Comparison of ENCODE assay signal across 1 cellular context in the genomic region with DNA sequence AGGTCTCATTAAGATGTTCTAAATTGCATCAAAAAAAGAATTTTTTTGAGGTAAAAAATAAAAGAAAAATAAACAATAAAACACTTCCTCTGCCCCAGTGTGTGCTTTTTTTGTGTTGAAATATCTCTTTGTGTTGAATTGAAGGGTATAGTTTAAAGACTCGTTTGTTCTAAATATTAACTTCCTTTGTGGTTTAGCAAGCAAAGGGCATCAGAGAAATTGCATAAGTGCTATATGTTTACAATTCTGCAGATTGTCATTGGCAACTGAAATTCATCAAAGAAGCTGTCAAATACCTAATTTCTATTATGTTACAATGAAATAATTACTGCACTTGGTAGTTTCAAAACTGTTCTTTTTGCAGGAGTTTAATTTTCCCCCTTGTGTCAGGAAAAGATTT.
TF ChIP-seq lines count a peak whose summit lies in the region.

No MANE protein-coding gene starts in this region.

TF ChIP-seq in HepG2, 621 proteins besides CTCF, POLR2A, EP300 and RAD21 (continued from another document and continues in another):
- TF ChIP-seq, protein P1, sequence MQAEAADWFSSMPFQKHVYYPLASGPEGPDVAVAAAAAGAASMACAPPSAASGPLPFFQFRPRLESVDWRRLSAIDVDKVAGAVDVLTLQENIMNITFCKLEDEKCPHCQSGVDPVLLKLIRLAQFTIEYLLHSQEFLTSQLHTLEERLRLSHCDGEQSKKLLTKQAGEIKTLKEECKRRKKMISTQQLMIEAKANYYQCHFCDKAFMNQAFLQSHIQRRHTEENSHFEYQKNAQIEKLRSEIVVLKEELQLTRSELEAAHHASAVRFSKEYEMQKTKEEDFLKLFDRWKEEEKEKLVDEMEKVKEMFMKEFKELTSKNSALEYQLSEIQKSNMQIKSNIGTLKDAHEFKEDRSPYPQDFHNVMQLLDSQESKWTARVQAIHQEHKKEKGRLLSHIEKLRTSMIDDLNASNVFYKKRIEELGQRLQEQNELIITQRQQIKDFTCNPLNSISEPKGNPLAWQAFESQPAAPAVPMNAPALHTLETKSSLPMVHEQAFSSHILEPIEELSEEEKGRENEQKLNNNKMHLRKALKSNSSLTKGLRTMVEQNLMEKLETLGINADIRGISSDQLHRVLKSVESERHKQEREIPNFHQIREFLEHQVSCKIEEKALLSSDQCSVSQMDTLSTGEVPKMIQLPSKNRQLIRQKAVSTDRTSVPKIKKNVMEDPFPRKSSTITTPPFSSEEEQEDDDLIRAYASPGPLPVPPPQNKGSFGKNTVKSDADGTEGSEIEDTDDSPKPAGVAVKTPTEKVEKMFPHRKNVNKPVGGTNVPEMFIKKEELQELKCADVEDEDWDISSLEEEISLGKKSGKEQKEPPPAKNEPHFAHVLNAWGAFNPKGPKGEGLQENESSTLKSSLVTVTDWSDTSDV (CRISPR knock-in tag; IDR thresholded peaks at IDR 0.05) = no peak
- TF ChIP-seq NFIC (IDR thresholded peaks at IDR 0.05; ENCODE audit: low read length) (peak; percentile 25; the same call in 1 of the 2 replicates), TBP (CRISPR knock-in tag; IDR thresholded peaks at IDR 0.05) (no peak), ZNF383 (CRISPR knock-in tag; IDR thresholded peaks at IDR 0.05; ENCODE audit: borderline replicate concordance) (no peak), TCF7 (IDR thresholded peaks at IDR 0.05; ENCODE audit: low read depth) (peak; percentile 67), TOE1 (CRISPR knock-in tag; IDR thresholded peaks at IDR 0.05) (no peak), ELF3 (CRISPR knock-in tag; IDR thresholded peaks at IDR 0.05) (no peak), FOXA3 (CRISPR knock-in tag; IDR thresholded peaks at IDR 0.05) (peak; percentile 44; the same call in 1 of the 2 replicates), ZNF713 (CRISPR knock-in tag; IDR thresholded peaks at IDR 0.05) (no peak), MBNL3 (CRISPR knock-in tag; conservative IDR thresholded peaks at IDR 0.05) (no peak), SOX6 (IDR thresholded peaks at IDR 0.05) (no peak), SOX6 (CRISPR knock-in tag; IDR thresholded peaks at IDR 0.05) (peak; percentile 32; the same call in 1 of the 2 replicates), ZNF772 (CRISPR knock-in tag; IDR thresholded peaks at IDR 0.05) (no peak), ZNF251 (CRISPR knock-in tag; IDR thresholded peaks at IDR 0.05) (no peak), SMARCC2 (IDR thresholded peaks at IDR 0.05) (no peak), ZSCAN9 (CRISPR knock-in tag; IDR thresholded peaks at IDR 0.05; ENCODE audit: borderline replicate concordance) (no peak), SIN3B (IDR thresholded peaks at IDR 0.05; ENCODE audit: low read length) (no peak), NFE2L2 (IDR thresholded peaks at IDR 0.05; ENCODE audit: low read length) (no peak), FOXJ3 (CRISPR knock-in tag; IDR thresholded peaks at IDR 0.05; ENCODE audit: borderline replicate concordance) (no peak), ZNF101 (CRISPR knock-in tag; IDR thresholded peaks at IDR 0.05; ENCODE audit: borderline replicate concordance, low read depth) (no peak), FOXP1 (IDR thresholded peaks at IDR 0.05) (no peak), FOXP1 (CRISPR knock-in tag; IDR thresholded peaks at IDR 0.05) (0 out of 2 replicates have a peak, but pooled peaks have one; percentile 48), MIER2 (CRISPR knock-in tag; IDR thresholded peaks at IDR 0.05) (no peak), ZNF441 (CRISPR knock-in tag; IDR thresholded peaks at IDR 0.05; ENCODE audit: borderline replicate concordance) (no peak), IRX3 (CRISPR knock-in tag; IDR thresholded peaks at IDR 0.05; ENCODE audit: borderline replicate concordance, low read depth) (no peak), NR2F2 (IDR thresholded peaks at IDR 0.05; ENCODE audit: borderline replicate concordance, low read depth) (no peak), CEBPB (IDR thresholded peaks at IDR 0.05; ENCODE audit: borderline replicate concordance, low read depth, low read length) (peak; percentile 66; the same call in 1 of the 2 replicates), SNRNP70 (IDR thresholded peaks at IDR 0.05; ENCODE audit: low read depth, low read length) (no peak), NCOA2 (CRISPR knock-in tag; IDR thresholded peaks at IDR 0.05) (peak; percentile 47; the same call in 1 of the 2 replicates), PRPF4 (IDR thresholded peaks at IDR 0.05; ENCODE audit: low read depth, low read length, poor library complexity, severe bottlenecking) (no peak), GATAD2A (CRISPR knock-in tag; IDR thresholded peaks at IDR 0.05) (peak; percentile 29; the same call in 1 of the 2 replicates), ZBTB7B (CRISPR knock-in tag; IDR thresholded peaks at IDR 0.05) (no peak), TBL1XR1 (IDR thresholded peaks at IDR 0.05; ENCODE audit: borderline replicate concordance, low read length, partially characterized antibody) (no peak)
- TF ChIP-seq, protein P2, sequence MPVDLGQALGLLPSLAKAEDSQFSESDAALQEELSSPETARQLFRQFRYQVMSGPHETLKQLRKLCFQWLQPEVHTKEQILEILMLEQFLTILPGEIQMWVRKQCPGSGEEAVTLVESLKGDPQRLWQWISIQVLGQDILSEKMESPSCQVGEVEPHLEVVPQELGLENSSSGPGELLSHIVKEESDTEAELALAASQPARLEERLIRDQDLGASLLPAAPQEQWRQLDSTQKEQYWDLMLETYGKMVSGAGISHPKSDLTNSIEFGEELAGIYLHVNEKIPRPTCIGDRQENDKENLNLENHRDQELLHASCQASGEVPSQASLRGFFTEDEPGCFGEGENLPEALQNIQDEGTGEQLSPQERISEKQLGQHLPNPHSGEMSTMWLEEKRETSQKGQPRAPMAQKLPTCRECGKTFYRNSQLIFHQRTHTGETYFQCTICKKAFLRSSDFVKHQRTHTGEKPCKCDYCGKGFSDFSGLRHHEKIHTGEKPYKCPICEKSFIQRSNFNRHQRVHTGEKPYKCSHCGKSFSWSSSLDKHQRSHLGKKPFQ (CRISPR knock-in tag; IDR thresholded peaks at IDR 0.05; ENCODE audit: insufficient replicate concordance) = no peak
- TF ChIP-seq, protein P3, sequence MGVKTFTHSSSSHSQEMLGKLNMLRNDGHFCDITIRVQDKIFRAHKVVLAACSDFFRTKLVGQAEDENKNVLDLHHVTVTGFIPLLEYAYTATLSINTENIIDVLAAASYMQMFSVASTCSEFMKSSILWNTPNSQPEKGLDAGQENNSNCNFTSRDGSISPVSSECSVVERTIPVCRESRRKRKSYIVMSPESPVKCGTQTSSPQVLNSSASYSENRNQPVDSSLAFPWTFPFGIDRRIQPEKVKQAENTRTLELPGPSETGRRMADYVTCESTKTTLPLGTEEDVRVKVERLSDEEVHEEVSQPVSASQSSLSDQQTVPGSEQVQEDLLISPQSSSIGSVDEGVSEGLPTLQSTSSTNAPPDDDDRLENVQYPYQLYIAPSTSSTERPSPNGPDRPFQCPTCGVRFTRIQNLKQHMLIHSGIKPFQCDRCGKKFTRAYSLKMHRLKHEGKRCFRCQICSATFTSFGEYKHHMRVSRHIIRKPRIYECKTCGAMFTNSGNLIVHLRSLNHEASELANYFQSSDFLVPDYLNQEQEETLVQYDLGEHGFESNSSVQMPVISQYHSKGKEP (CRISPR knock-in tag; IDR thresholded peaks at IDR 0.05) = no peak
- TF ChIP-seq, protein P4, sequence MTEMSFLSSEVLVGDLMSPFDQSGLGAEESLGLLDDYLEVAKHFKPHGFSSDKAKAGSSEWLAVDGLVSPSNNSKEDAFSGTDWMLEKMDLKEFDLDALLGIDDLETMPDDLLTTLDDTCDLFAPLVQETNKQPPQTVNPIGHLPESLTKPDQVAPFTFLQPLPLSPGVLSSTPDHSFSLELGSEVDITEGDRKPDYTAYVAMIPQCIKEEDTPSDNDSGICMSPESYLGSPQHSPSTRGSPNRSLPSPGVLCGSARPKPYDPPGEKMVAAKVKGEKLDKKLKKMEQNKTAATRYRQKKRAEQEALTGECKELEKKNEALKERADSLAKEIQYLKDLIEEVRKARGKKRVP (CRISPR knock-in tag; IDR thresholded peaks at IDR 0.05) = no peak
- TF ChIP-seq, protein P5, sequence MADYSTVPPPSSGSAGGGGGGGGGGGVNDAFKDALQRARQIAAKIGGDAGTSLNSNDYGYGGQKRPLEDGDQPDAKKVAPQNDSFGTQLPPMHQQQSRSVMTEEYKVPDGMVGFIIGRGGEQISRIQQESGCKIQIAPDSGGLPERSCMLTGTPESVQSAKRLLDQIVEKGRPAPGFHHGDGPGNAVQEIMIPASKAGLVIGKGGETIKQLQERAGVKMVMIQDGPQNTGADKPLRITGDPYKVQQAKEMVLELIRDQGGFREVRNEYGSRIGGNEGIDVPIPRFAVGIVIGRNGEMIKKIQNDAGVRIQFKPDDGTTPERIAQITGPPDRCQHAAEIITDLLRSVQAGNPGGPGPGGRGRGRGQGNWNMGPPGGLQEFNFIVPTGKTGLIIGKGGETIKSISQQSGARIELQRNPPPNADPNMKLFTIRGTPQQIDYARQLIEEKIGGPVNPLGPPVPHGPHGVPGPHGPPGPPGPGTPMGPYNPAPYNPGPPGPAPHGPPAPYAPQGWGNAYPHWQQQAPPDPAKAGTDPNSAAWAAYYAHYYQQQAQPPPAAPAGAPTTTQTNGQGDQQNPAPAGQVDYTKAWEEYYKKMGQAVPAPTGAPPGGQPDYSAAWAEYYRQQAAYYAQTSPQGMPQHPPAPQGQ (CRISPR knock-in tag; IDR thresholded peaks at IDR 0.05; ENCODE audit: borderline replicate concordance) = no peak
- TF ChIP-seq, protein P6, sequence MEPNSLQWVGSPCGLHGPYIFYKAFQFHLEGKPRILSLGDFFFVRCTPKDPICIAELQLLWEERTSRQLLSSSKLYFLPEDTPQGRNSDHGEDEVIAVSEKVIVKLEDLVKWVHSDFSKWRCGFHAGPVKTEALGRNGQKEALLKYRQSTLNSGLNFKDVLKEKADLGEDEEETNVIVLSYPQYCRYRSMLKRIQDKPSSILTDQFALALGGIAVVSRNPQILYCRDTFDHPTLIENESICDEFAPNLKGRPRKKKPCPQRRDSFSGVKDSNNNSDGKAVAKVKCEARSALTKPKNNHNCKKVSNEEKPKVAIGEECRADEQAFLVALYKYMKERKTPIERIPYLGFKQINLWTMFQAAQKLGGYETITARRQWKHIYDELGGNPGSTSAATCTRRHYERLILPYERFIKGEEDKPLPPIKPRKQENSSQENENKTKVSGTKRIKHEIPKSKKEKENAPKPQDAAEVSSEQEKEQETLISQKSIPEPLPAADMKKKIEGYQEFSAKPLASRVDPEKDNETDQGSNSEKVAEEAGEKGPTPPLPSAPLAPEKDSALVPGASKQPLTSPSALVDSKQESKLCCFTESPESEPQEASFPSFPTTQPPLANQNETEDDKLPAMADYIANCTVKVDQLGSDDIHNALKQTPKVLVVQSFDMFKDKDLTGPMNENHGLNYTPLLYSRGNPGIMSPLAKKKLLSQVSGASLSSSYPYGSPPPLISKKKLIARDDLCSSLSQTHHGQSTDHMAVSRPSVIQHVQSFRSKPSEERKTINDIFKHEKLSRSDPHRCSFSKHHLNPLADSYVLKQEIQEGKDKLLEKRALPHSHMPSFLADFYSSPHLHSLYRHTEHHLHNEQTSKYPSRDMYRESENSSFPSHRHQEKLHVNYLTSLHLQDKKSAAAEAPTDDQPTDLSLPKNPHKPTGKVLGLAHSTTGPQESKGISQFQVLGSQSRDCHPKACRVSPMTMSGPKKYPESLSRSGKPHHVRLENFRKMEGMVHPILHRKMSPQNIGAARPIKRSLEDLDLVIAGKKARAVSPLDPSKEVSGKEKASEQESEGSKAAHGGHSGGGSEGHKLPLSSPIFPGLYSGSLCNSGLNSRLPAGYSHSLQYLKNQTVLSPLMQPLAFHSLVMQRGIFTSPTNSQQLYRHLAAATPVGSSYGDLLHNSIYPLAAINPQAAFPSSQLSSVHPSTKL (CRISPR knock-in tag; IDR thresholded peaks at IDR 0.05) = peak; percentile 61
- TF ChIP-seq, protein P7, sequence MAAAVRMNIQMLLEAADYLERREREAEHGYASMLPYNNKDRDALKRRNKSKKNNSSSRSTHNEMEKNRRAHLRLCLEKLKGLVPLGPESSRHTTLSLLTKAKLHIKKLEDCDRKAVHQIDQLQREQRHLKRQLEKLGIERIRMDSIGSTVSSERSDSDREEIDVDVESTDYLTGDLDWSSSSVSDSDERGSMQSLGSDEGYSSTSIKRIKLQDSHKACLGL (CRISPR knock-in tag; IDR thresholded peaks at IDR 0.05) = no peak
